Comparison of ENCODE assay signal across 23 cellular contexts in genomic region chr11:12363373-12363772, GRCh38. TPM values are rescaled to one million over a fixed set of nuclear protein-coding genes. Genes with fewer than 3 reads are reported as not detected.
"Had no signal": no experiment of that assay in that cellular context is flagged by ENCODE, and none has a peak within 500 bp of the region (broad histone marks: within the 10 kb centered on the region; RNA-seq: fewer than 3 reads in every experiment).

No MANE protein-coding gene starts in this region.

- H3K27ac ChIP-seq: gastroesophageal sphincter, hepatocyte, left ventricle myocardium inferior, pancreas, psoas muscle, tibial nerve had no signal

- H3K79me2 ChIP-seq: hepatocyte had no signal

- DNase-seq: activated CD4-positive, alpha-beta memory T cell treated with anti-CD3 and anti-CD28 coated beads, Interleukin-2, amount 10 ng/mL, durations not matched to agents 7 days and 5 days; activated CD4-positive, alpha-beta T cell treated with anti-CD3 and anti-CD28 coated beads, Interleukin-2, amount 10 ng/mL, durations not matched to agents 24 days and 14 days; activated CD4-positive, CD25-positive, alpha-beta regulatory T cell treated with anti-CD3 and anti-CD28 coated beads, Interleukin-2, amount 50 U/mL, for 72 hours; activated CD8-positive, alpha-beta memory T cell treated with anti-CD3 and anti-CD28 coated beads, Interleukin-2, amount 50 U/mL, for 48 hours; activated naive CD8-positive, alpha-beta T cell treated with anti-CD3 and anti-CD28 coated beads, Interleukin-2, amount 50 U/mL, for 24 hours; activated T-cell treated with anti-CD3 and anti-CD28 coated beads, Interleukin-2, amount 50 U/mL, for 24 hours; amygdala; caudate nucleus; dermis blood vessel endothelial cell; effector CD4-positive, alpha-beta T cell; islet precursor cell; left ventricle myocardium inferior; mesendoderm; pancreas; psoas muscle; stimulated activated naive CD4-positive, alpha-beta T cell treated with Interleukin-2 at 50 U/mL for 16 hours; T1000 had no signal

- H3K4me1 ChIP-seq: psoas muscle, tibial nerve had no signal

- H3K36me3 ChIP-seq: gastroesophageal sphincter, left ventricle myocardium inferior, pancreas, tibial nerve had no signal

- H3K4me3 Mint-ChIP-seq: activated CD4-positive, alpha-beta memory T cell treated with anti-CD3 and anti-CD28 coated beads, Interleukin-2, amount 10 ng/mL, durations not matched to agents 7 days and 5 days; activated CD4-positive, alpha-beta T cell treated with anti-CD3 and anti-CD28 coated beads, Interleukin-2, amount 10 ng/mL, durations not matched to agents 24 days and 14 days; activated naive CD4-positive, alpha-beta T cell treated with anti-CD3 and anti-CD28 coated beads, Interleukin-2, amount 50 U/mL, for 24 hours; activated naive CD8-positive, alpha-beta T cell treated with anti-CD3 and anti-CD28 coated beads, Interleukin-2, amount 50 U/mL, for 24 hours; activated T-cell treated with anti-CD3 and anti-CD28 coated beads, Interleukin-2, amount 50 U/mL, for 24 hours; T-helper 1 cell treated with Interleukin-12 subunit alpha and Interleukin-12 subunit beta and Interleukin-4 antibody, amounts not matched to agents 30 μg/mL and 1 μg/mL, for 36 hours had no signal

- H2AFZ ChIP-seq: hepatocyte had no signal

- H3K9me3 ChIP-seq: gastroesophageal sphincter, left ventricle myocardium inferior, pancreas, psoas muscle, tibial nerve had no signal

- H3K27me3 Mint-ChIP-seq: activated T-cell treated with anti-CD3 and anti-CD28 coated beads, Interleukin-2, amount 50 U/mL, for 24 hours had no signal

- H3K4me2 ChIP-seq: hepatocyte had no signal

- H3K4me3 ChIP-seq: gastroesophageal sphincter, hepatocyte, left ventricle myocardium inferior, lung, pancreas, psoas muscle, tibial nerve had no signal

- H3K27ac Mint-ChIP-seq: activated CD4-positive, alpha-beta memory T cell treated with anti-CD3 and anti-CD28 coated beads, Interleukin-2, amount 10 ng/mL, durations not matched to agents 7 days and 5 days; activated CD4-positive, alpha-beta T cell treated with anti-CD3 and anti-CD28 coated beads, Interleukin-2, amount 10 ng/mL, durations not matched to agents 24 days and 14 days; activated naive CD8-positive, alpha-beta T cell treated with anti-CD3 and anti-CD28 coated beads, Interleukin-2, amount 50 U/mL, for 24 hours; activated T-cell treated with anti-CD3 and anti-CD28 coated beads, Interleukin-2, amount 50 U/mL, for 24 hours; T-helper 1 cell treated with Interleukin-12 subunit alpha and Interleukin-12 subunit beta and Interleukin-4 antibody, amounts not matched to agents 30 μg/mL and 1 μg/mL, for 36 hours had no signal

- H3K9me3 Mint-ChIP-seq: activated naive CD8-positive, alpha-beta T cell treated with anti-CD3 and anti-CD28 coated beads, Interleukin-2, amount 50 U/mL, for 24 hours had no signal

- ATAC-seq: activated naive CD8-positive, alpha-beta T cell treated with anti-CD3 and anti-CD28 coated beads, Interleukin-2, amount 50 U/mL, for 24 hours; gastroesophageal sphincter; psoas muscle had no signal

- H3K27me3 ChIP-seq: gastroesophageal sphincter, hepatocyte, pancreas, tibial nerve had no signal

RNA-seq across cellular contexts. Expression of gene PARVA, which starts 14.0 kb away (rescaled TPM):
- total RNA-seq: activated CD4-positive, alpha-beta T cell treated with anti-CD3 and anti-CD28 coated beads, Interleukin-2, amount 10 ng/mL, durations not matched to agents 24 days and 14 days had no signal
